In the genomic region with DNA sequence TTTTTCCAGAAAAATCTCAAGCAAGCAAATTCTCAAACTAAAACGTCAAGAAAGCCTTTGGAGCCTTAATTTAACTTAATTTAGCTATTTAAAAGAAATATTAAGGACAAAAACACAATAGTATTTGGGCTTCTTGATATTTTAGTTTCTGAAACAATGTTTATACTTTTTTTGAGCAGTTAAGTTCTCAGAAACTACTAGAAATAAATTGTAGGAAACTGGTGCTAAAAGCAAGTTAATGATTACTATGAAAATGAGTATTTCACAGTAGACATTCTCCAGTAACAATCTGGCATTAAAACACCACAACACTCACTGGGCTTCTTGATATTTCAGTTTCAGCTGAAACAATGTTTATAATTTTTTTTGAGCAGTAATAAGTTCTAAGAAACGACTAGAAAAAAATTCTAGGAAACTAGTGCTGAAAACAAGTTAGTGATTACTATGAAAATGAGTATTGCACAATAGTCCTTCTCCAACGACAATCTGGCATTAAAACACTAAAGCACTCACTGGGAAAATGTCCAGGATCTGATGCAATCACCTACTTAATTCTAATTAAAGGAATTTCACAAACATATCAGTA, we compare ENCODE assay signal across 2 cellular contexts.
TF ChIP-seq lines count a peak whose summit lies in the region.

No MANE protein-coding gene starts in this region.

TF ChIP-seq in K562, 482 proteins besides CTCF, POLR2A, EP300 and RAD21 (continued from another document and continues in another):
- TF ChIP-seq, protein P1, sequence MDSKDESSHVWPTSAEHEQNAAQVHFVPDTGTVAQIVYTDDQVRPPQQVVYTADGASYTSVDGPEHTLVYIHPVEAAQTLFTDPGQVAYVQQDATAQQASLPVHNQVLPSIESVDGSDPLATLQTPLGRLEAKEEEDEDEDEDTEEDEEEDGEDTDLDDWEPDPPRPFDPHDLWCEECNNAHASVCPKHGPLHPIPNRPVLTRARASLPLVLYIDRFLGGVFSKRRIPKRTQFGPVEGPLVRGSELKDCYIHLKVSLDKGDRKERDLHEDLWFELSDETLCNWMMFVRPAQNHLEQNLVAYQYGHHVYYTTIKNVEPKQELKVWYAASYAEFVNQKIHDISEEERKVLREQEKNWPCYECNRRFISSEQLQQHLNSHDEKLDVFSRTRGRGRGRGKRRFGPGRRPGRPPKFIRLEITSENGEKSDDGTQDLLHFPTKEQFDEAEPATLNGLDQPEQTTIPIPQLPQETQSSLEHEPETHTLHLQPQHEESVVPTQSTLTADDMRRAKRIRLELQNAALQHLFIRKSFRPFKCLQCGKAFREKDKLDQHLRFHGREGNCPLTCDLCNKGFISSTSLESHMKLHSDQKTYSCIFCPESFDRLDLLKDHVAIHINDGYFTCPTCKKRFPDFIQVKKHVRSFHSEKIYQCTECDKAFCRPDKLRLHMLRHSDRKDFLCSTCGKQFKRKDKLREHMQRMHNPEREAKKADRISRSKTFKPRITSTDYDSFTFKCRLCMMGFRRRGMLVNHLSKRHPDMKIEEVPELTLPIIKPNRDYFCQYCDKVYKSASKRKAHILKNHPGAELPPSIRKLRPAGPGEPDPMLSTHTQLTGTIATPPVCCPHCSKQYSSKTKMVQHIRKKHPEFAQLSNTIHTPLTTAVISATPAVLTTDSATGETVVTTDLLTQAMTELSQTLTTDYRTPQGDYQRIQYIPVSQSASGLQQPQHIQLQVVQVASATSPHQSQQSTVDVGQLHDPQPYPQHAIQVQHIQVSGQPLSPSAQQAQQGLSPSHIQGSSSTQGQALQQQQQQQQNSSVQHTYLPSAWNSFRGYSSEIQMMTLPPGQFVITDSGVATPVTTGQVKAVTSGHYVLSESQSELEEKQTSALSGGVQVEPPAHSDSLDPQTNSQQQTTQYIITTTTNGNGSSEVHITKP (IDR thresholded peaks at IDR 0.05; ENCODE audit: partially characterized antibody) = no peak
- no peak for TF ChIP-seq SIX5 (IDR thresholded peaks at IDR 0.05; ENCODE audit: borderline replicate concordance in 1 of 2, insufficient read depth in 1 of 2, low read depth in 1 of 2, low read length in 2 of 2)
- no peak for TF ChIP-seq ERF (CRISPR knock-in tag; IDR thresholded peaks at IDR 0.05)
- peak; percentile 79 for TF ChIP-seq STAT5A (IDR thresholded peaks at IDR 0.05; ENCODE audit: borderline replicate concordance, low read length)
- no peak for TF ChIP-seq HMGN3 (IDR thresholded peaks at IDR 0.05; ENCODE audit: borderline replicate concordance, extremely low read depth, insufficient read length, low read depth, low read length)
- TF ChIP-seq KLF6 (CRISPR knock-in tag; IDR thresholded peaks at IDR 0.05; ENCODE audit: borderline replicate concordance) = no peak
- TF ChIP-seq ZEB2 (IDR thresholded peaks at IDR 0.05) = no peak
- no peak for TF ChIP-seq GATA2 (CRISPR knock-in tag; IDR thresholded peaks at IDR 0.05)
- no peak; the same call in 1 of the 2 replicates for TF ChIP-seq TAL1 (IDR thresholded peaks at IDR 0.05)
- TF ChIP-seq MAZ (CRISPR knock-in tag; conservative IDR thresholded peaks at IDR 0.05 in 1 of 2, IDR thresholded peaks at IDR 0.05 in 1 of 2) = no peak
- TF ChIP-seq, protein P2, sequence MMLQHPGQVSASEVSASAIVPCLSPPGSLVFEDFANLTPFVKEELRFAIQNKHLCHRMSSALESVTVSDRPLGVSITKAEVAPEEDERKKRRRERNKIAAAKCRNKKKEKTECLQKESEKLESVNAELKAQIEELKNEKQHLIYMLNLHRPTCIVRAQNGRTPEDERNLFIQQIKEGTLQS (IDR thresholded peaks at IDR 0.05) = peak; percentile 88
- TF ChIP-seq, protein P2 (CRISPR knock-in tag; conservative IDR thresholded peaks at IDR 0.05) = no peak
- no peak for TF ChIP-seq GABPB1 (CRISPR knock-in tag; IDR thresholded peaks at IDR 0.05)
- no peak for TF ChIP-seq STAT5B (CRISPR knock-in tag; IDR thresholded peaks at IDR 0.05)
- TF ChIP-seq CCNT2 (IDR thresholded peaks at IDR 0.05; ENCODE audit: borderline replicate concordance, extremely low read depth, insufficient read length, low read depth, low read length) = no peak
- TF ChIP-seq JUNB (CRISPR knock-in tag; conservative IDR thresholded peaks at IDR 0.05) = no peak
- no peak for TF ChIP-seq LCOR (CRISPR knock-in tag; IDR thresholded peaks at IDR 0.05)
- TF ChIP-seq, protein P3, sequence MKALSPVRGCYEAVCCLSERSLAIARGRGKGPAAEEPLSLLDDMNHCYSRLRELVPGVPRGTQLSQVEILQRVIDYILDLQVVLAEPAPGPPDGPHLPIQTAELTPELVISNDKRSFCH (CRISPR knock-in tag; IDR thresholded peaks at IDR 0.05) = no peak
- TF ChIP-seq, protein P3 (tag; IDR thresholded peaks at IDR 0.05) = no peak
- TF ChIP-seq CREB1 (IDR thresholded peaks at IDR 0.05) = no peak
- no peak for TF ChIP-seq CREB1 (CRISPR knock-in tag; IDR thresholded peaks at IDR 0.05)
- TF ChIP-seq IFI16 (CRISPR knock-in tag; IDR thresholded peaks at IDR 0.05) = no peak
- no peak for TF ChIP-seq CBX1 (IDR thresholded peaks at IDR 0.05; ENCODE audit: low read depth)
- TF ChIP-seq, protein P4, sequence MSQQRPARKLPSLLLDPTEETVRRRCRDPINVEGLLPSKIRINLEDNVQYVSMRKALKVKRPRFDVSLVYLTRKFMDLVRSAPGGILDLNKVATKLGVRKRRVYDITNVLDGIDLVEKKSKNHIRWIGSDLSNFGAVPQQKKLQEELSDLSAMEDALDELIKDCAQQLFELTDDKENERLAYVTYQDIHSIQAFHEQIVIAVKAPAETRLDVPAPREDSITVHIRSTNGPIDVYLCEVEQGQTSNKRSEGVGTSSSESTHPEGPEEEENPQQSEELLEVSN (IDR thresholded peaks at IDR 0.05; ENCODE audit: borderline replicate concordance in 1 of 2, extremely low read depth in 1 of 2, insufficient read depth in 1 of 2, insufficient read length in 1 of 2, low read depth in 1 of 2, low read length in 1 of 2, poor library complexity in 1 of 2, severe bottlenecking in 1 of 2) = no peak
- TF ChIP-seq, protein P5, sequence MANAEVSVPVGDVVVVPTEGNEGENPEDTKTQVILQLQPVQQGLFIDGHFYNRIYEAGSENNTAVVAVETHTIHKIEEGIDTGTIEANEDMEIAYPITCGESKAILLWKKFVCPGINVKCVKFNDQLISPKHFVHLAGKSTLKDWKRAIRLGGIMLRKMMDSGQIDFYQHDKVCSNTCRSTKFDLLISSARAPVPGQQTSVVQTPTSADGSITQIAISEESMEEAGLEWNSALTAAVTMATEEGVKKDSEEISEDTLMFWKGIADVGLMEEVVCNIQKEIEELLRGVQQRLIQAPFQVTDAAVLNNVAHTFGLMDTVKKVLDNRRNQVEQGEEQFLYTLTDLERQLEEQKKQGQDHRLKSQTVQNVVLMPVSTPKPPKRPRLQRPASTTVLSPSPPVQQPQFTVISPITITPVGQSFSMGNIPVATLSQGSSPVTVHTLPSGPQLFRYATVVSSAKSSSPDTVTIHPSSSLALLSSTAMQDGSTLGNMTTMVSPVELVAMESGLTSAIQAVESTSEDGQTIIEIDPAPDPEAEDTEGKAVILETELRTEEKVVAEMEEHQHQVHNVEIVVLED (CRISPR knock-in tag; IDR thresholded peaks at IDR 0.05) = no peak
- TF ChIP-seq ASH1L (IDR thresholded peaks at IDR 0.05; ENCODE audit: borderline replicate concordance, low read depth, partially characterized antibody) = no peak

TF ChIP-seq in HepG2, 621 proteins besides CTCF, POLR2A, EP300 and RAD21 (continued from another document and continues in another):
- TF ChIP-seq HMG20A (CRISPR knock-in tag; IDR thresholded peaks at IDR 0.05; ENCODE audit: borderline replicate concordance) (peak; percentile 57; the same call in 1 of the 2 replicates), ZNF644 (CRISPR knock-in tag; IDR thresholded peaks at IDR 0.05; ENCODE audit: low read depth) (0 out of 2 replicates have a peak, but pooled peaks have one; percentile 18), CEBPG (CRISPR knock-in tag; IDR thresholded peaks at IDR 0.05) (peak; percentile 99), SOX5 (CRISPR knock-in tag; IDR thresholded peaks at IDR 0.05; ENCODE audit: borderline replicate concordance) (0 out of 2 replicates have a peak, but pooled peaks have one; percentile 27), ASH2L (IDR thresholded peaks at IDR 0.05; ENCODE audit: insufficient read length, low read depth, low read length) (peak; percentile 75), THAP11 (CRISPR knock-in tag; IDR thresholded peaks at IDR 0.05) (peak; percentile 76), DNMT3B (CRISPR knock-in tag; conservative IDR thresholded peaks at IDR 0.05) (no peak), SOX13 (IDR thresholded peaks at IDR 0.05) (no peak), SOX13 (CRISPR knock-in tag; conservative IDR thresholded peaks at IDR 0.05 in 1 of 2, IDR thresholded peaks at IDR 0.05 in 1 of 2) (peak in 1 of 2 experiments; percentile 73; a peak in 2 of 4 replicates), ZNF546 (CRISPR knock-in tag; conservative IDR thresholded peaks at IDR 0.05) (no peak), ATF7 (IDR thresholded peaks at IDR 0.05) (0 out of 2 replicates have a peak, but pooled peaks have one; percentile 14), ATF7 (CRISPR knock-in tag; IDR thresholded peaks at IDR 0.05) (no peak)
- TF ChIP-seq, protein P6, sequence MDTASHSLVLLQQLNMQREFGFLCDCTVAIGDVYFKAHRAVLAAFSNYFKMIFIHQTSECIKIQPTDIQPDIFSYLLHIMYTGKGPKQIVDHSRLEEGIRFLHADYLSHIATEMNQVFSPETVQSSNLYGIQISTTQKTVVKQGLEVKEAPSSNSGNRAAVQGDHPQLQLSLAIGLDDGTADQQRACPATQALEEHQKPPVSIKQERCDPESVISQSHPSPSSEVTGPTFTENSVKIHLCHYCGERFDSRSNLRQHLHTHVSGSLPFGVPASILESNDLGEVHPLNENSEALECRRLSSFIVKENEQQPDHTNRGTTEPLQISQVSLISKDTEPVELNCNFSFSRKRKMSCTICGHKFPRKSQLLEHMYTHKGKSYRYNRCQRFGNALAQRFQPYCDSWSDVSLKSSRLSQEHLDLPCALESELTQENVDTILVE (CRISPR knock-in tag; IDR thresholded peaks at IDR 0.05) = 0 out of 2 replicates have a peak, but pooled peaks have one; percentile 40
- TF ChIP-seq, protein P7, sequence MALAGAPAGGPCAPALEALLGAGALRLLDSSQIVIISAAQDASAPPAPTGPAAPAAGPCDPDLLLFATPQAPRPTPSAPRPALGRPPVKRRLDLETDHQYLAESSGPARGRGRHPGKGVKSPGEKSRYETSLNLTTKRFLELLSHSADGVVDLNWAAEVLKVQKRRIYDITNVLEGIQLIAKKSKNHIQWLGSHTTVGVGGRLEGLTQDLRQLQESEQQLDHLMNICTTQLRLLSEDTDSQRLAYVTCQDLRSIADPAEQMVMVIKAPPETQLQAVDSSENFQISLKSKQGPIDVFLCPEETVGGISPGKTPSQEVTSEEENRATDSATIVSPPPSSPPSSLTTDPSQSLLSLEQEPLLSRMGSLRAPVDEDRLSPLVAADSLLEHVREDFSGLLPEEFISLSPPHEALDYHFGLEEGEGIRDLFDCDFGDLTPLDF (CRISPR knock-in tag; IDR thresholded peaks at IDR 0.05) = 0 out of 2 replicates have a peak, but pooled peaks have one; percentile 53
- TF ChIP-seq, protein P8, sequence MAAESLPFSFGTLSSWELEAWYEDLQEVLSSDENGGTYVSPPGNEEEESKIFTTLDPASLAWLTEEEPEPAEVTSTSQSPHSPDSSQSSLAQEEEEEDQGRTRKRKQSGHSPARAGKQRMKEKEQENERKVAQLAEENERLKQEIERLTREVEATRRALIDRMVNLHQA (CRISPR knock-in tag; IDR thresholded peaks at IDR 0.05) = no peak
- TF ChIP-seq, protein P9, sequence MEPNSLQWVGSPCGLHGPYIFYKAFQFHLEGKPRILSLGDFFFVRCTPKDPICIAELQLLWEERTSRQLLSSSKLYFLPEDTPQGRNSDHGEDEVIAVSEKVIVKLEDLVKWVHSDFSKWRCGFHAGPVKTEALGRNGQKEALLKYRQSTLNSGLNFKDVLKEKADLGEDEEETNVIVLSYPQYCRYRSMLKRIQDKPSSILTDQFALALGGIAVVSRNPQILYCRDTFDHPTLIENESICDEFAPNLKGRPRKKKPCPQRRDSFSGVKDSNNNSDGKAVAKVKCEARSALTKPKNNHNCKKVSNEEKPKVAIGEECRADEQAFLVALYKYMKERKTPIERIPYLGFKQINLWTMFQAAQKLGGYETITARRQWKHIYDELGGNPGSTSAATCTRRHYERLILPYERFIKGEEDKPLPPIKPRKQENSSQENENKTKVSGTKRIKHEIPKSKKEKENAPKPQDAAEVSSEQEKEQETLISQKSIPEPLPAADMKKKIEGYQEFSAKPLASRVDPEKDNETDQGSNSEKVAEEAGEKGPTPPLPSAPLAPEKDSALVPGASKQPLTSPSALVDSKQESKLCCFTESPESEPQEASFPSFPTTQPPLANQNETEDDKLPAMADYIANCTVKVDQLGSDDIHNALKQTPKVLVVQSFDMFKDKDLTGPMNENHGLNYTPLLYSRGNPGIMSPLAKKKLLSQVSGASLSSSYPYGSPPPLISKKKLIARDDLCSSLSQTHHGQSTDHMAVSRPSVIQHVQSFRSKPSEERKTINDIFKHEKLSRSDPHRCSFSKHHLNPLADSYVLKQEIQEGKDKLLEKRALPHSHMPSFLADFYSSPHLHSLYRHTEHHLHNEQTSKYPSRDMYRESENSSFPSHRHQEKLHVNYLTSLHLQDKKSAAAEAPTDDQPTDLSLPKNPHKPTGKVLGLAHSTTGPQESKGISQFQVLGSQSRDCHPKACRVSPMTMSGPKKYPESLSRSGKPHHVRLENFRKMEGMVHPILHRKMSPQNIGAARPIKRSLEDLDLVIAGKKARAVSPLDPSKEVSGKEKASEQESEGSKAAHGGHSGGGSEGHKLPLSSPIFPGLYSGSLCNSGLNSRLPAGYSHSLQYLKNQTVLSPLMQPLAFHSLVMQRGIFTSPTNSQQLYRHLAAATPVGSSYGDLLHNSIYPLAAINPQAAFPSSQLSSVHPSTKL (CRISPR knock-in tag; IDR thresholded peaks at IDR 0.05) = peak; percentile 50; the same call in 1 of the 2 replicates
- TF ChIP-seq, protein P10, sequence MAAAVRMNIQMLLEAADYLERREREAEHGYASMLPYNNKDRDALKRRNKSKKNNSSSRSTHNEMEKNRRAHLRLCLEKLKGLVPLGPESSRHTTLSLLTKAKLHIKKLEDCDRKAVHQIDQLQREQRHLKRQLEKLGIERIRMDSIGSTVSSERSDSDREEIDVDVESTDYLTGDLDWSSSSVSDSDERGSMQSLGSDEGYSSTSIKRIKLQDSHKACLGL (CRISPR knock-in tag; IDR thresholded peaks at IDR 0.05) = no peak
- TF ChIP-seq, protein P11, sequence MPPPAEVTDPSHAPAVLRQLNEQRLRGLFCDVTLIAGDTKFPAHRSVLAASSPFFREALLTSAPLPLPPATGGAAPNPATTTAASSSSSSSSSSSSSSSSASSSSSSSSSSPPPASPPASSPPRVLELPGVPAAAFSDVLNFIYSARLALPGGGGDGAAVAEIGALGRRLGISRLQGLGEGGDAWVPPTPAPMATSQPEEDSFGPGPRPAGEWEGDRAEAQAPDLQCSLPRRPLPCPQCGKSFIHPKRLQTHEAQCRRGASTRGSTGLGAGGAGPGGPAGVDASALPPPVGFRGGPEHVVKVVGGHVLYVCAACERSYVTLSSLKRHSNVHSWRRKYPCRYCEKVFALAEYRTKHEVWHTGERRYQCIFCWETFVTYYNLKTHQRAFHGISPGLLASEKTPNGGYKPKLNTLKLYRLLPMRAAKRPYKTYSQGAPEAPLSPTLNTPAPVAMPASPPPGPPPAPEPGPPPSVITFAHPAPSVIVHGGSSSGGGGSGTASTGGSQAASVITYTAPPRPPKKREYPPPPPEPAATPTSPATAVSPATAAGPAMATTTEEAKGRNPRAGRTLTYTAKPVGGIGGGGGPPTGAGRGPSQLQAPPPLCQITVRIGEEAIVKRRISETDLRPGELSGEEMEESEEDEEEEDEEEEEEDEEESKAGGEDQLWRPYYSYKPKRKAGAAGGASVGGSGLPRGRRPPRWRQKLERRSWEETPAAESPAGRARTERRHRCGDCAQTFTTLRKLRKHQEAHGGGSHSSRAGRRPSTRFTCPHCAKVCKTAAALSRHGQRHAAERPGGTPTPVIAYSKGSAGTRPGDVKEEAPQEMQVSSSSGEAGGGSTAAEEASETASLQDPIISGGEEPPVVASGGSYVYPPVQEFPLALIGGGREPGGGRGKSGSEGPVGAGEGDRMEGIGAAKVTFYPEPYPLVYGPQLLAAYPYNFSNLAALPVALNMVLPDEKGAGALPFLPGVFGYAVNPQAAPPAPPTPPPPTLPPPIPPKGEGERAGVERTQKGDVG (CRISPR knock-in tag; IDR thresholded peaks at IDR 0.05; ENCODE audit: borderline replicate concordance) = no peak
